Comparison of ENCODE assay signal across 8 cellular contexts in the genomic region with DNA sequence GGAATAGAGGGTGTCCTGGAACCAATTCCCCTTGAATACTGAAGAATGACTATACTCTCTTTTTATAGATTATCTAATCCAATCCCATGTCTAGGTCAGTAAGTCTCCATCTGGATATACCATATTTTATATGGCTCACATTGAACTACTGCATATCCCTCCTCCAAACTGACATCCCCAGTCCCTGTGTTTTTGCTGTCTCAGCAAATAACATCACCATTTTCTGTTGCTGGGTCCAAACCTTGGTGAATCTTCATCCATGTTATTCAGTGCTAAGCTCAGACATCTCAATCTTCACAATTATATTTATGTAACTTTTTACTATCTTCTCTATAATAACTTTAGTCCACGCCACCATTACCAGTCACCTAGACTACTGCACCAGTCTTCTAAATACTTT.
"Had no signal": no experiment of that assay in that cellular context is flagged by ENCODE, and none has a peak within 500 bp of the region (broad histone marks: within the 10 kb centered on the region; RNA-seq: fewer than 3 reads in every experiment).

No MANE protein-coding gene starts in this region.

- H3K9me3 ChIP-seq: HAP-1 had no signal

- H2AFZ ChIP-seq: GM23338 had no signal

- H3K4me1 ChIP-seq: HAP-1 had no signal

- DNase-seq: H7, HFFc6, Kasumi-1, KG1 had no signal

- H3K4me3 ChIP-seq: GM23338, HAP-1 had no signal

- H3K36me3 ChIP-seq: HAP-1 had no signal

- ATAC-seq: GM23338, HCT116 had no signal

- H3K4me2 ChIP-seq: GM23338 had no signal

- H3K27ac ChIP-seq: HL-60 had no signal
